ENCODE assay signal across 1 cellular context in the genomic region with DNA sequence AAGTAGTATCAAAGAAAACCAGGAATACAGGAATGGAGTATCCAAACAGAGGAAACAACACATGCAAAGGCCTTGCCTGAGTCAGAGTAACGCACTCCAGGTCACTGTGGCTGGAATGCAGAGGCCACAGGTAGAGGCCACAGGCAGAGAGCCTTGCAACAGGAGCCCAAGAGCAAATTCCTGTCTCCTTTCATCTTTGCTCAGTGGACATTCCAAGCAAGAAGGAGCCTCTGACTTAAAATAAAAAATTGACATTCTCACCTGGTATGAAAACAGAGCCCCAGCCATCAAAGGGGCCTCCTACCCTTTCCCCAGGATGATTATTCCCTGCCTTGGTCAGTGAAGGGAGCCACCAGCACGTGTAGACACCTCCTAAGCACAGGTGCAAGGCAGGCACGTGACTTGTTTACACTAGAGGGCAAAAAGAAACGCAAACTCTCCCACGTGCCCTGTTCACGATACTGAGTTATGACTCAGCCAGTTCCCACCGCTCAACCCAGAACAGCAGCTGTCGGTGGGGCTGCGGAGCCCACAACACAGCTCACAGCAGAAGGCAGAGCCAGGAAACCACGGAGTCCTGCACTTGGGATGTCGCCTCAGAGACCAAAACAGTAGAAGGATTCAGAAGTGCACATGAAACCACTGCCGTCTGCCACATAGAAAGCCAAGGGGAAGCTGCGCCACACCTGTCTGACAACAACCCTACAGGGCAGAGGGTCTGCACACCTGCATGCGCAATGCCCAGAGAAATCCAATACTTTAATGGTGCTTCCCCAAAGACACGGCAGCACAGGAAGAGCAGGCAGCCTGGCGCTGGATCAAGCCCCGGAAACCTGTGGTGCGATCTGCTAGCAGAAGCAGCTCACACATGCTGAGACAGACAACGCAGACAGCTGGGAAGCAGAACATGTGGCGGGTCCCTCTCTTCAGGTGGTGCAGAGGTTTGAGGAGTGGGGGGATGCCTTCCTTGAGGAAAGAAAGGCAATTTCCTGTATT.
A peak's percentile ranks its signal among the peaks of the same experiment; 100 is the strongest.
TF ChIP-seq lines count a peak whose summit lies in the region.

No MANE protein-coding gene starts in this region.

TF ChIP-seq in HepG2, 621 proteins besides CTCF, POLR2A, EP300 and RAD21 (continued from another document and continues in another):
- TF ChIP-seq, protein P1, sequence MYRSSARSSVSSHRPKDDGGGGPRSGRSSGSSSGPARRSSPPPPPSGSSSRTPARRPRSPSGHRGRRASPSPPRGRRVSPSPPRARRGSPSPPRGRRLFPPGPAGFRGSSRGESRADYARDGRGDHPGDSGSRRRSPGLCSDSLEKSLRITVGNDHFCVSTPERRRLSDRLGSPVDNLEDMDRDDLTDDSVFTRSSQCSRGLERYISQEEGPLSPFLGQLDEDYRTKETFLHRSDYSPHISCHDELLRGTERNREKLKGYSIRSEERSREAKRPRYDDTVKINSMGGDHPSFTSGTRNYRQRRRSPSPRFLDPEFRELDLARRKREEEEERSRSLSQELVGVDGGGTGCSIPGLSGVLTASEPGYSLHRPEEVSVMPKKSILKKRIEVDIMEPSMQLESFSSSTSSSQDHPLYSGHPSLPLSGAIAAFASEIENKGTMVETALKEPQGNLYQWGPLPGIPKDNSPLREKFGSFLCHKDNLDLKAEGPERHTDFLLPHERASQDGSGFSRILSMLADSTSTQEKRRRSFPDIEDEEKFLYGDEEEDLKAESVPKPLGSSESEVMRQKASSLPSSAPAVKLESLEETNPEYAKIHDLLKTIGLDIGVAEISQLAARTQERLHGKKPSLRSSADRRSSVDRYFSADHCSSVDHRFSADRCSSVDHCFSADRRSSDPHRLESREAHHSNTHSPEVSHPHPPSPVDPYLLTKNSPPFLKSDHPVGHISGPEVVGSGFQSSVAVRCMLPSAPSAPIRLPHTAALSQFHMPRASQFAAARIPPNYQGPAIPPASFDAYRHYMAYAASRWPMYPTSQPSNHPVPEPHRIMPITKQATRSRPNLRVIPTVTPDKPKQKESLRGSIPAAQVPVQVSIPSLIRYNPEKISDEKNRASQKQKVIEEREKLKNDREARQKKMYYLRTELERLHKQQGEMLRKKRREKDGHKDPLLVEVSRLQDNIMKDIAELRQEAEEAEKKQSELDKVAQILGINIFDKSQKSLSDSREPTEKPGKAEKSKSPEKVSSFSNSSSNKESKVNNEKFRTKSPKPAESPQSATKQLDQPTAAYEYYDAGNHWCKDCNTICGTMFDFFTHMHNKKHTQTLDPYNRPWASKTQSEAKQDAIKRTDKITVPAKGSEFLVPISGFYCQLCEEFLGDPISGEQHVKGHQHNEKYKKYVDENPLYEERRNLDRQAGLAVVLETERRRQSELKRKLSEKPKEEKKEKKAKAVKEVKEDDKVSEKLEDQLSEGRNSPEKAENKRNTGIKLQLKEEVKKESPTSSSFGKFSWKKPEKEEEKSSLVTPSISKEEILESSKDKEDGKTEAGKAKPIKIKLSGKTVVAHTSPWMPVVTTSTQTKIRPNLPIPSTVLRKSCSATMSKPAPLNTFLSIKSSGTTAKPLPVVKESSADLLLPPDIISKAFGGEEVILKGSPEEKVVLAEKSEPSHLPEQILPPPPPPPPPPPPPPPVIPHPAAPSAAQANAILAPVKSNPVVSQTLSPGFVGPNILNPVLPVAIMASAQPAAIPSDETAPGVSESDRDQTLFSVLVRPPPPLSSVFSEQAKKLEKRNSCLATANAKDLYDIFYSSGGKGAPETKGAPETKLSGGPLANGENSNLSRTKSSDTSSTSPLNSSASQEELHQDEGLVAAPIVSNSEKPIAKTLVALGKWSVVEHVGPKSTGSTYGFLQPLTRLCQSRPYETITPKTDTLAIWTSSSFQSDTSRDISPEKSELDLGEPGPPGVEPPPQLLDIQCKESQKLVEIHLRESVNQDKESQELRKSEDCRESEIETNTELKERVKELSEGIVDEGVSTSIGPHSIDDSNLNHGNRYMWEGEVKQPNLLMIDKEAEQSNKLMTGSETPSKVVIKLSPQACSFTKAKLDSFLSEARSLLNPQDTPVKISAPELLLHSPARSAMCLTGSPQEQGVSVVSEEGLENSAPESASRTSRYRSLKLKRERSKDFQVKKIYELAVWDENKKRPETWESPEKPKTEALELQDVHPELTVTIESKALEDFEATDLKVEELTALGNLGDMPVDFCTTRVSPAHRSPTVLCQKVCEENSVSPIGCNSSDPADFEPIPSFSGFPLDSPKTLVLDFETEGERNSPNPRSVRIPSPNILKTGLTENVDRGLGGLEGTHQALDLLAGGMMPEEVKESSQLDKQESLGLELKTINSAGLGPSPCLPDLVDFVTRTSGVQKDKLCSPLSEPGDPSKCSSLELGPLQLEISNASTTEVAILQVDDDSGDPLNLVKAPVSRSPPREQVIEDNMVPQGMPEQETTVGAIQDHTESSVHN (CRISPR knock-in tag; IDR thresholded peaks at IDR 0.05): peak; percentile 82
- no peak for TF ChIP-seq FOXM1 (CRISPR knock-in tag; IDR thresholded peaks at IDR 0.05)
- peak; percentile 71; the same call in 1 of the 2 replicates for TF ChIP-seq RNF2 (conservative IDR thresholded peaks at IDR 0.05; ENCODE audit: low read depth)
- 0 out of 2 replicates have a peak, but pooled peaks have one; percentile 69 for TF ChIP-seq ZNF256 (CRISPR knock-in tag; conservative IDR thresholded peaks at IDR 0.05)
- TF ChIP-seq RXRA (CRISPR knock-in tag; IDR thresholded peaks at IDR 0.05): peak; percentile 92
- no peak for TF ChIP-seq SOX6 (IDR thresholded peaks at IDR 0.05)
- TF ChIP-seq SOX6 (CRISPR knock-in tag; IDR thresholded peaks at IDR 0.05): peak; percentile 94
- peak; percentile 91 for TF ChIP-seq ISL2 (CRISPR knock-in tag; IDR thresholded peaks at IDR 0.05)
- TF ChIP-seq ZBTB3 (CRISPR knock-in tag; IDR thresholded peaks at IDR 0.05; ENCODE audit: borderline replicate concordance, low read depth): peak; percentile 63; the same call in 1 of the 2 replicates
- TF ChIP-seq, protein P2, sequence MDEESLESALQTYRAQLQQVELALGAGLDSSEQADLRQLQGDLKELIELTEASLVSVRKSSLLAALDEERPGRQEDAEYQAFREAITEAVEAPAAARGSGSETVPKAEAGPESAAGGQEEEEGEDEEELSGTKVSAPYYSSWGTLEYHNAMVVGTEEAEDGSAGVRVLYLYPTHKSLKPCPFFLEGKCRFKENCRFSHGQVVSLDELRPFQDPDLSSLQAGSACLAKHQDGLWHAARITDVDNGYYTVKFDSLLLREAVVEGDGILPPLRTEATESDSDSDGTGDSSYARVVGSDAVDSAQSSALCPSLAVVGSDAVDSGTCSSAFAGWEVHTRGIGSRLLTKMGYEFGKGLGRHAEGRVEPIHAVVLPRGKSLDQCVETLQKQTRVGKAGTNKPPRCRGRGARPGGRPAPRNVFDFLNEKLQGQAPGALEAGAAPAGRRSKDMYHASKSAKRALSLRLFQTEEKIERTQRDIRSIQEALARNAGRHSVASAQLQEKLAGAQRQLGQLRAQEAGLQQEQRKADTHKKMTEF (CRISPR knock-in tag; IDR thresholded peaks at IDR 0.05): peak; percentile 82
- 0 out of 2 replicates have a peak, but pooled peaks have one; percentile 19 for TF ChIP-seq ZBTB21 (CRISPR knock-in tag; IDR thresholded peaks at IDR 0.05)
- peak; percentile 37 for TF ChIP-seq DPF2 (CRISPR knock-in tag; IDR thresholded peaks at IDR 0.05; ENCODE audit: borderline replicate concordance, low read depth)
- TF ChIP-seq, protein P3, sequence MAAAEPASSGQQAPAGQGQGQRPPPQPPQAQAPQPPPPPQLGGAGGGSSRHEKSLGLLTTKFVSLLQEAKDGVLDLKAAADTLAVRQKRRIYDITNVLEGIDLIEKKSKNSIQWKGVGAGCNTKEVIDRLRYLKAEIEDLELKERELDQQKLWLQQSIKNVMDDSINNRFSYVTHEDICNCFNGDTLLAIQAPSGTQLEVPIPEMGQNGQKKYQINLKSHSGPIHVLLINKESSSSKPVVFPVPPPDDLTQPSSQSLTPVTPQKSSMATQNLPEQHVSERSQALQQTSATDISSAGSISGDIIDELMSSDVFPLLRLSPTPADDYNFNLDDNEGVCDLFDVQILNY (CRISPR knock-in tag; conservative IDR thresholded peaks at IDR 0.05): no peak
- no peak for TF ChIP-seq ZNF260 (CRISPR knock-in tag; IDR thresholded peaks at IDR 0.05; ENCODE audit: borderline replicate concordance, low read depth)
- 0 out of 2 replicates have a peak, but pooled peaks have one; percentile 39 for TF ChIP-seq RARG (CRISPR knock-in tag; IDR thresholded peaks at IDR 0.05; ENCODE audit: low read depth)
- no peak for TF ChIP-seq ZNF850 (CRISPR knock-in tag; conservative IDR thresholded peaks at IDR 0.05)
- peak; percentile 64; the same call in 1 of the 2 replicates for TF ChIP-seq MBD4 (IDR thresholded peaks at IDR 0.05; ENCODE audit: borderline replicate concordance, low read length)
- peak; percentile 77 for TF ChIP-seq CEBPB (IDR thresholded peaks at IDR 0.05; ENCODE audit: borderline replicate concordance, low read depth, low read length)
- TF ChIP-seq, protein P4, sequence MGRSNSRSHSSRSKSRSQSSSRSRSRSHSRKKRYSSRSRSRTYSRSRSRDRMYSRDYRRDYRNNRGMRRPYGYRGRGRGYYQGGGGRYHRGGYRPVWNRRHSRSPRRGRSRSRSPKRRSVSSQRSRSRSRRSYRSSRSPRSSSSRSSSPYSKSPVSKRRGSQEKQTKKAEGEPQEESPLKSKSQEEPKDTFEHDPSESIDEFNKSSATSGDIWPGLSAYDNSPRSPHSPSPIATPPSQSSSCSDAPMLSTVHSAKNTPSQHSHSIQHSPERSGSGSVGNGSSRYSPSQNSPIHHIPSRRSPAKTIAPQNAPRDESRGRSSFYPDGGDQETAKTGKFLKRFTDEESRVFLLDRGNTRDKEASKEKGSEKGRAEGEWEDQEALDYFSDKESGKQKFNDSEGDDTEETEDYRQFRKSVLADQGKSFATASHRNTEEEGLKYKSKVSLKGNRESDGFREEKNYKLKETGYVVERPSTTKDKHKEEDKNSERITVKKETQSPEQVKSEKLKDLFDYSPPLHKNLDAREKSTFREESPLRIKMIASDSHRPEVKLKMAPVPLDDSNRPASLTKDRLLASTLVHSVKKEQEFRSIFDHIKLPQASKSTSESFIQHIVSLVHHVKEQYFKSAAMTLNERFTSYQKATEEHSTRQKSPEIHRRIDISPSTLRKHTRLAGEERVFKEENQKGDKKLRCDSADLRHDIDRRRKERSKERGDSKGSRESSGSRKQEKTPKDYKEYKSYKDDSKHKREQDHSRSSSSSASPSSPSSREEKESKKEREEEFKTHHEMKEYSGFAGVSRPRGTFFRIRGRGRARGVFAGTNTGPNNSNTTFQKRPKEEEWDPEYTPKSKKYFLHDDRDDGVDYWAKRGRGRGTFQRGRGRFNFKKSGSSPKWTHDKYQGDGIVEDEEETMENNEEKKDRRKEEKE (IDR thresholded peaks at IDR 0.05): no peak
- peak; percentile 88 for TF ChIP-seq NCOA2 (CRISPR knock-in tag; IDR thresholded peaks at IDR 0.05)
- TF ChIP-seq MLLT10 (CRISPR knock-in tag; IDR thresholded peaks at IDR 0.05): no peak
- TF ChIP-seq KDM1A (CRISPR knock-in tag; IDR thresholded peaks at IDR 0.05): no peak; the same call in 1 of the 2 replicates
- no peak for TF ChIP-seq ZNF75D (CRISPR knock-in tag; IDR thresholded peaks at IDR 0.05; ENCODE audit: borderline replicate concordance)
- TF ChIP-seq, protein P5, sequence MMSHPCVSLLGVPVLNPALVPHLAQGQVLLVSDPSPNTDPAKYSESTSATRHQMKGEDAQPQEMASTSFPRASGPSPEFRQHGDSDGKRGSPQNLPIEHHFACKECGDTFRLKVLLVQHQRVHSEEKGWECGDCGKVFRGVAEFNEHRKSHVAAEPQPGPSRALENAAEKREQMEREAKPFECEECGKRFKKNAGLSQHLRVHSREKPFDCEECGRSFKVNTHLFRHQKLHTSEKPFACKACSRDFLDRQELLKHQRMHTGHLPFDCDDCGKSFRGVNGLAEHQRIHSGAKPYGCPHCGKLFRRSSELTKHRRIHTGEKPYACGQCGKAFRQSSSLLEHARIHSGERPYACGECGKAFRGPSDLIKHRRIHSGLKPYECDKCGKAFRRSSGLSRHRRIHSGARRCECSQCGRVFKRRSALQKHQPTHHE (CRISPR knock-in tag; IDR thresholded peaks at IDR 0.05; ENCODE audit: borderline replicate concordance): peak; percentile 65; the same call in 1 of the 2 replicates
- peak; percentile 81 for TF ChIP-seq TCF7L2 (IDR thresholded peaks at IDR 0.05; ENCODE audit: low read depth, low read length)
- TF ChIP-seq FLYWCH1 (CRISPR knock-in tag; IDR thresholded peaks at IDR 0.05): no peak
- TF ChIP-seq, protein P6, sequence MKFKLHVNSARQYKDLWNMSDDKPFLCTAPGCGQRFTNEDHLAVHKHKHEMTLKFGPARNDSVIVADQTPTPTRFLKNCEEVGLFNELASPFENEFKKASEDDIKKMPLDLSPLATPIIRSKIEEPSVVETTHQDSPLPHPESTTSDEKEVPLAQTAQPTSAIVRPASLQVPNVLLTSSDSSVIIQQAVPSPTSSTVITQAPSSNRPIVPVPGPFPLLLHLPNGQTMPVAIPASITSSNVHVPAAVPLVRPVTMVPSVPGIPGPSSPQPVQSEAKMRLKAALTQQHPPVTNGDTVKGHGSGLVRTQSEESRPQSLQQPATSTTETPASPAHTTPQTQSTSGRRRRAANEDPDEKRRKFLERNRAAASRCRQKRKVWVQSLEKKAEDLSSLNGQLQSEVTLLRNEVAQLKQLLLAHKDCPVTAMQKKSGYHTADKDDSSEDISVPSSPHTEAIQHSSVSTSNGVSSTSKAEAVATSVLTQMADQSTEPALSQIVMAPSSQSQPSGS (CRISPR knock-in tag; IDR thresholded peaks at IDR 0.05): peak; percentile 63; the same call in 1 of the 2 replicates
- no peak for TF ChIP-seq ZFP36 (IDR thresholded peaks at IDR 0.05; ENCODE audit: borderline replicate concordance, low read depth, low read length, partially characterized antibody)
- TF ChIP-seq, protein P7, sequence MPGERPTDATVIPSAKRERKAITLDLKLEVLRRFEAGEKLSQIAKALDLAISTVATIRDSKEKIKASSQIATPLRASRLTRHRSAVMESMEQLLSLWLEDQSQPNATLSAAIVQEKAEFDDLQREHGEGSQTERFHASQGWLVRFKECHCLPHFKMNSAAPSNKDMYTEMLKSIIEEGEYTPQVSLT (CRISPR knock-in tag; IDR thresholded peaks at IDR 0.05; ENCODE audit: borderline replicate concordance, low read depth): no peak
- TF ChIP-seq THAP11 (CRISPR knock-in tag; IDR thresholded peaks at IDR 0.05): peak; percentile 78
- peak; percentile 92 for TF ChIP-seq MTA1 (CRISPR knock-in tag; IDR thresholded peaks at IDR 0.05; ENCODE audit: borderline replicate concordance)
- peak; percentile 80; the same call in 1 of the 2 replicates for TF ChIP-seq ETV5 (CRISPR knock-in tag; IDR thresholded peaks at IDR 0.05; ENCODE audit: borderline replicate concordance)
- TF ChIP-seq NFKBIZ (CRISPR knock-in tag; IDR thresholded peaks at IDR 0.05): no peak; the same call in none of the 2 replicates
- peak; percentile 96; the same call in 1 of the 2 replicates for TF ChIP-seq ZNF232 (CRISPR knock-in tag; IDR thresholded peaks at IDR 0.05; ENCODE audit: borderline replicate concordance)
- peak; percentile 69; the same call in 1 of the 2 replicates for TF ChIP-seq ZNF431 (CRISPR knock-in tag; IDR thresholded peaks at IDR 0.05; ENCODE audit: borderline replicate concordance, low read depth)
- TF ChIP-seq, protein P8, sequence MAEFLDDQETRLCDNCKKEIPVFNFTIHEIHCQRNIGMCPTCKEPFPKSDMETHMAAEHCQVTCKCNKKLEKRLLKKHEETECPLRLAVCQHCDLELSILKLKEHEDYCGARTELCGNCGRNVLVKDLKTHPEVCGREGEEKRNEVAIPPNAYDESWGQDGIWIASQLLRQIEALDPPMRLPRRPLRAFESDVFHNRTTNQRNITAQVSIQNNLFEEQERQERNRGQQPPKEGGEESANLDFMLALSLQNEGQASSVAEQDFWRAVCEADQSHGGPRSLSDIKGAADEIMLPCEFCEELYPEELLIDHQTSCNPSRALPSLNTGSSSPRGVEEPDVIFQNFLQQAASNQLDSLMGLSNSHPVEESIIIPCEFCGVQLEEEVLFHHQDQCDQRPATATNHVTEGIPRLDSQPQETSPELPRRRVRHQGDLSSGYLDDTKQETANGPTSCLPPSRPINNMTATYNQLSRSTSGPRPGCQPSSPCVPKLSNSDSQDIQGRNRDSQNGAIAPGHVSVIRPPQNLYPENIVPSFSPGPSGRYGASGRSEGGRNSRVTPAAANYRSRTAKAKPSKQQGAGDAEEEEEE (CRISPR knock-in tag; IDR thresholded peaks at IDR 0.05; ENCODE audit: borderline replicate concordance): no peak
